In the genomic region with DNA sequence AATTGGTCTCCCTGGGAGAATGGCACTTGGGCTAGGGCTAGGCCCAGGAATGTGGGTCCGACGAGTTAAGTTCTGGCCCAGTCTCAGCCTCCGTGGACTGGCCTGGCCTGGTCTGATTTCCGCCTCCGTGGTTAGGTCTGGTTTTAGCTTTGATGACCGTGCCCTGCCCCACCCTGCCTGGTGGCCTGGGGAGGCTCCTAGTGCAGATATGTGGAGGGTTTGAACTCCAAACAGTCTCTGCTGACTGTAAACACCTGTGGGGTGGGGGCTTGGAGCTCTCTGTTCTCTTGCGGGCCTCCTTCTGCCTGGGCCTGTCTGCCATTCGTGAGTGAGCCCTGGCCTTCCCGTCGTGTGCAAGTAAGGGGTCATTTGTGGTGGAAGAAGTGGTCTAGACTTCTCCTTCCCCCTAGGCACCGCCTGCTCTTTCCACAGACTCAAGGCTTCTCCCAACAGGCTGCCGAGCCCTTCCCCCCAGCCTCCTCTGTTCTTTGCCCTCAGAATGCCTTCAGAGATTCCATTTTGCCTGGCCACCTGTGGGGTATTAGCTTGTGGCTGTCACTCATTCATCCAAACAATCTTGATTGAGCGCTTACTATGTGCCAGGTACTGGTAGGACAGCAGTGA, we compare ENCODE assay signal across 6 cellular contexts. TPM values are rescaled to one million over a fixed set of nuclear protein-coding genes. Genes with fewer than 3 reads are reported as not detected.
A peak's percentile ranks its signal among the peaks of the same experiment; 100 is the strongest.
DNase-seq lines count a peak whose midpoint lies in the region; TF ChIP-seq lines count a peak whose summit lies in the region.

No MANE protein-coding gene starts in this region.

- H3K27ac Mint-ChIP-seq in immature natural killer cell = peak overlapping the region; percentile 86 to 97 (median 96)

- H3K27me3 ChIP-seq in SJCRH30 = no peaks in the 10 kb centered on the region

- H3K9me3 ChIP-seq in SJCRH30 (replicated peaks) = no peaks in the 10 kb centered on the region

- H3K4me3 Mint-ChIP-seq in immature natural killer cell = peak overlapping the region; percentile 89 to 94 (median 93)

- H3K36me3 Mint-ChIP-seq in immature natural killer cell = peaks cover 0 to 6% (median 0%) of the 10 kb centered on the region in 3 donors

- DNase-seq in AG10803 (ENCODE audit: low read depth) (peak; percentile 25), SJCRH30 (no peak), immature natural killer cell (no peak), NCI-H345 (lab: John Stamatoyannopoulos, UW) (no peak), HT-29 (ENCODE audit: low spot score) (no peak), NCI-H526 treated with DMSO at 0.1 percent for 48 hours (lab: John Stamatoyannopoulos, UW) (no peak)

- peaks cover 35 to 53% (median 39%) of the 10 kb centered on the region in 3 donors for H3K27me3 Mint-ChIP-seq in immature natural killer cell (ENCODE audit: low read depth in 3 of 3)

- H3K36me3 ChIP-seq in SJCRH30 = no peaks in the 10 kb centered on the region

- H3K4me1 Mint-ChIP-seq in immature natural killer cell = peaks cover 67 to 68% of the 10 kb centered on the region in 2 donors

- no peaks in the 10 kb centered on the region for H3K9me3 Mint-ChIP-seq in immature natural killer cell

- H3K4me3 ChIP-seq in AG10803 (ENCODE audit: low read length) (peak overlapping the region; percentile 88), SJCRH30 (peak overlapping the region; percentile 83)

- peaks cover 12% of the 10 kb centered on the region; the same call in 1 of the 2 replicates for H3K4me1 ChIP-seq in SJCRH30

- no peak for TF ChIP-seq CTCF in AG10803 (conservative IDR thresholded peaks at IDR 0.05; ENCODE audit: low read length)

- no peak overlapping the region for H3K27ac ChIP-seq in SJCRH30

RNA-seq across cellular contexts. Expression of a gene that starts 1.5 kb away (rescaled TPM):
- total RNA-seq in SJCRH30 (2014; rRNA removed; shearing (Covaris generic)) = 28.7 and 28.8 TPM in 2 replicates
- polyA plus RNA-seq in immature natural killer cell = 100 to 1,000 TPM in 1 of 3 donors, 10 to 100 TPM in 2; 70.9 to 116 (median 90.8) TPM
- 99.9 and 117 TPM in 2 replicates for total RNA-seq in HT-29 (2014; rRNA removed; shearing (Covaris generic))

RNA-seq across cellular contexts. Expression of a gene that starts 4.9 kb away (rescaled TPM):
- 14.8 and 16.1 TPM in 2 replicates for total RNA-seq in SJCRH30 (2014; rRNA removed; shearing (Covaris generic))
- polyA plus RNA-seq in immature natural killer cell = 10 to 100 TPM; 13.7 to 18.6 (median 13.9) TPM
- 112 and 114 TPM in 2 replicates for total RNA-seq in HT-29 (2014; rRNA removed; shearing (Covaris generic))

RNA-seq across cellular contexts. Expression of a gene that starts 15.9 kb away (rescaled TPM):
- total RNA-seq in SJCRH30 (2014; rRNA removed; shearing (Covaris generic)) = not detected in 2 replicates
- polyA plus RNA-seq in immature natural killer cell = 1 to 10 TPM in 2 of 3 donors, under 1 TPM in 1; 0.90 to 3.0 (median 3.0) TPM
- 0.84 TPM in 1 of 2 replicates, not detected in the other for total RNA-seq in HT-29 (2014; rRNA removed; shearing (Covaris generic))

RNA-seq across cellular contexts. Expression of a gene that starts 22.5 kb away (rescaled TPM):
- 27.9 and 28.0 TPM in 2 replicates for total RNA-seq in SJCRH30 (2014; rRNA removed; shearing (Covaris generic))
- polyA plus RNA-seq in immature natural killer cell = 10 to 100 TPM; 26.3 to 48.8 (median 27.1) TPM
- 21.2 and 23.7 TPM in 2 replicates for total RNA-seq in HT-29 (2014; rRNA removed; shearing (Covaris generic))

RNA-seq across cellular contexts. Expression of a gene that starts 40.4 kb away (rescaled TPM):
- total RNA-seq in SJCRH30 (2014; rRNA removed; shearing (Covaris generic)) = 19.8 and 21.8 TPM in 2 replicates
- 1 to 10 TPM; 1.1 to 4.5 (median 2.4) TPM for polyA plus RNA-seq in immature natural killer cell
- total RNA-seq in HT-29 (2014; rRNA removed; shearing (Covaris generic)) = 16.5 and 16.6 TPM in 2 replicates
